In the genomic region with DNA sequence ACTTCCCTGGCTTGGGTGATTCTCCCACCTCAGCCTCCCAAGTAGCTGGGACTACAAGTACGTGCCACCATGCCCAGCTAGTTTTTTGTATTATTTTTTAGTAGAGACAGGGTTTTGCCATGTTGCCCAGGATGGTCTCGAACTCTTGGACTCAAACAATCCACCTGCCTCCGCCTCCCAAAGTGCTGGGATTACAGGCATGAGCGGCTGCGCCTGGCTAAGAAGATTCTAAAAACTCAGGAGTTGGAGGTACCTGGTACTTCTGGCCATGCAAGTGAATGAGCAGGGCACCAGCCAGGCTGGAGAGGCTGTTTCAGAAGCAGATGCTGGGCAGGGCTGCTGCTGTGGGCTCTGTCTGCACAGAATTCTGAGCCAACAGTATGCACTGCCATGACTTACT, we compare ENCODE assay signal across 28 cellular contexts. TPM values are rescaled to one million over a fixed set of nuclear protein-coding genes. Genes with fewer than 3 reads are reported as not detected.
A peak's percentile ranks its signal among the peaks of the same experiment; 100 is the strongest.
DNase-seq lines count a peak whose midpoint lies in the region; ATAC-seq, FAIRE-seq and TF ChIP-seq lines count a peak whose summit lies in the region.
"Had no signal": no experiment of that assay in that cellular context is flagged by ENCODE, and none has a peak within 500 bp of the region (broad histone marks: within the 10 kb centered on the region; RNA-seq: fewer than 3 reads in every experiment).

No MANE protein-coding gene starts in this region.

- no peaks in the 10 kb centered on the region for H3K9me3 ChIP-seq in adrenal gland (replicated peaks in 1 of 3)
- no peaks in the 10 kb centered on the region for H3K9me3 ChIP-seq in pancreas
- H3K9me3 ChIP-seq in aorta (ENCODE audit: control insufficient read depth, low read length): no peaks in the 10 kb centered on the region
- H3K9me3 ChIP-seq in ascending aorta: no peaks in the 10 kb centered on the region
- H3K9me3 ChIP-seq: BLaER1 treated with 17β-estradiol and CSF1 and Interleukin-3, amounts not matched to agents 10 nM and 100 nM; Caco-2 had no signal

- peaks cover 0 to 33% of the 10 kb centered on the region in 2 donors for H3K36me3 ChIP-seq in adrenal gland (replicated peaks in 1 of 2)
- H3K36me3 ChIP-seq in pancreas: no peaks in the 10 kb centered on the region
- no peaks in the 10 kb centered on the region for H3K36me3 ChIP-seq in aorta (ENCODE audit: control insufficient read depth in 1 of 2, insufficient read depth in 2 of 2, low read length in 1 of 2)
- H3K36me3 ChIP-seq in ascending aorta: peaks cover 3% of the 10 kb centered on the region in 2 donors

- ATAC-seq in pancreas: no peak
- ATAC-seq in aorta (ENCODE audit: low FRiP score): no peak
- no peak for ATAC-seq in natural killer cell treated with Interleukin-12 subunit alpha and Interleukin-12 subunit beta and Interleukin-15 and Interleukin-18, amount 100 ng/mL, for 72 hours
- ATAC-seq: GM12878, HCT116 had no signal

- WGBS in adrenal gland, 4 donors: 94 to 98% (median 96%) methylated on average over 4 to 5 of the region's 5 CpGs
- WGBS in pancreas, 2 donors: 96 to 97% methylated on average over 5 of the region's 5 CpGs
- WGBS in aorta, 2 donors: 92 to 94% methylated on average over 5 of the region's 5 CpGs

- H3K27ac ChIP-seq in adrenal gland (no peak overlapping the region), pancreas (no peak overlapping the region), aorta (ENCODE audit: low read depth in 1 of 2, low read length in 2 of 2) (no peak overlapping the region), ascending aorta (no peak overlapping the region)
- H3K27ac ChIP-seq: HL-60, PC-9 had no signal

- no peaks in the 10 kb centered on the region for H3K9me3 Mint-ChIP-seq in activated T-cell treated with anti-CD3 and anti-CD28 coated beads, Interleukin-2, amount 50 U/mL, for 24 hours
- no peaks in the 10 kb centered on the region for H3K9me3 Mint-ChIP-seq in natural killer cell treated with Interleukin-12 subunit alpha and Interleukin-12 subunit beta and Interleukin-15 and Interleukin-18, amount 100 ng/mL, for 72 hours
- H3K9me3 Mint-ChIP-seq: CD4-positive, alpha-beta memory T cell; IgD-negative memory B cell had no signal

- peak; percentile 23 for DNase-seq in activated T-cell treated with anti-CD3 and anti-CD28 coated beads, Interleukin-2, amount 50 U/mL, for 24 hours
- DNase-seq in activated T-cell treated with anti-CD3 and anti-CD28 coated beads for 4 hours (no peak), adrenal gland (peak in 4 of 7 donors; percentile 6 to 46 (median 17)), pancreas (peak in 4 of 6 donors; percentile 1 to 21 (median 10)), aorta (peak; percentile 21 to 24), ascending aorta (ENCODE audit: low spot score in 2 of 2) (no peak), A172 (ENCODE audit: low spot score) (no peak)
- no peak for DNase-seq in natural killer cell treated with Interleukin-12 subunit alpha and Interleukin-12 subunit beta and Interleukin-15 and Interleukin-18, amount 100 ng/mL, for 72 hours (ENCODE audit: low spot score)
- DNase-seq: AML-193, EL, GDM1, NCI-H1048, NCI-H1417, NCI-H1694, NCI-H2029 treated with DMSO at 0.1 percent for 48 hours, NCI-H2227 treated with DMSO at 0.1 percent for 48 hours, NCI-H526 treated with DMSO at 0.1 percent for 48 hours, PC-9, RPMI8226, SHP77 had no signal

- no peak overlapping the region for H3K27ac Mint-ChIP-seq in activated T-cell treated with anti-CD3 and anti-CD28 coated beads, Interleukin-2, amount 50 U/mL, for 24 hours
- H3K27ac Mint-ChIP-seq in natural killer cell treated with Interleukin-12 subunit alpha and Interleukin-12 subunit beta and Interleukin-15 and Interleukin-18, amount 100 ng/mL, for 72 hours: no peak overlapping the region

- intact Hi-C loops in adrenal gland (cut with DNase I) (no loop called here), pancreas (cut with DNase I) (no loop called here), aorta (cut with DNase I) (no loop called here), ascending aorta (cut with DNase I) (no loop called here)

- no peaks in the 10 kb centered on the region for H3K27me3 Mint-ChIP-seq in activated T-cell treated with anti-CD3 and anti-CD28 coated beads, Interleukin-2, amount 50 U/mL, for 24 hours
- H3K27me3 Mint-ChIP-seq in natural killer cell treated with Interleukin-12 subunit alpha and Interleukin-12 subunit beta and Interleukin-15 and Interleukin-18, amount 100 ng/mL, for 72 hours: peaks cover 0 to 3% of the 10 kb centered on the region in 2 donors
- H3K27me3 Mint-ChIP-seq: CD4-positive, alpha-beta memory T cell had no signal

- TF ChIP-seq POLR2A in adrenal gland (IDR thresholded peaks at IDR 0.05): no peak

- H3K4me1 ChIP-seq in adrenal gland (replicated peaks in 1 of 2) (peaks cover 14 to 18% of the 10 kb centered on the region in 2 donors), pancreas (peaks cover 13 to 14% (median 14%) of the 10 kb centered on the region in 3 donors), aorta (ENCODE audit: control insufficient read depth in 1 of 2, insufficient read depth in 2 of 2, low read length in 2 of 2) (no peaks in the 10 kb centered on the region), ascending aorta (peaks cover 8 to 16% of the 10 kb centered on the region in 2 donors)

- H3K4me1 Mint-ChIP-seq in activated T-cell treated with anti-CD3 and anti-CD28 coated beads, Interleukin-2, amount 50 U/mL, for 24 hours (ENCODE audit: low read depth): peaks cover 34% of the 10 kb centered on the region
- peaks cover 26 to 29% of the 10 kb centered on the region in 2 donors for H3K4me1 Mint-ChIP-seq in natural killer cell treated with Interleukin-12 subunit alpha and Interleukin-12 subunit beta and Interleukin-15 and Interleukin-18, amount 100 ng/mL, for 72 hours (ENCODE audit: low read depth in 2 of 2)

- no peak overlapping the region for H3K4me3 Mint-ChIP-seq in activated T-cell treated with anti-CD3 and anti-CD28 coated beads, Interleukin-2, amount 50 U/mL, for 24 hours
- no peak overlapping the region for H3K4me3 Mint-ChIP-seq in natural killer cell treated with Interleukin-12 subunit alpha and Interleukin-12 subunit beta and Interleukin-15 and Interleukin-18, amount 100 ng/mL, for 72 hours
- H3K4me3 Mint-ChIP-seq: CD4-positive, alpha-beta memory T cell had no signal

- no peak for FAIRE-seq in pancreas (lab: Jason Lieb, UNC)
- FAIRE-seq: A204.1 had no signal

- H3K36me3 Mint-ChIP-seq in activated T-cell treated with anti-CD3 and anti-CD28 coated beads, Interleukin-2, amount 50 U/mL, for 24 hours (ENCODE audit: low read depth): peaks cover 63% of the 10 kb centered on the region
- no peaks in the 10 kb centered on the region for H3K36me3 Mint-ChIP-seq in natural killer cell treated with Interleukin-12 subunit alpha and Interleukin-12 subunit beta and Interleukin-15 and Interleukin-18, amount 100 ng/mL, for 72 hours

- no peak overlapping the region for H3K4me3 ChIP-seq in adrenal gland
- H3K4me3 ChIP-seq in pancreas: no peak overlapping the region
- H3K4me3 ChIP-seq in aorta (ENCODE audit: low read length in 2 of 2): no peak overlapping the region
- no peak overlapping the region for H3K4me3 ChIP-seq in ascending aorta
- H3K4me3 ChIP-seq: BLaER1 treated with 17β-estradiol and CSF1 and Interleukin-3, amounts not matched to agents 10 nM and 100 nM; GM12878; PC-9 had no signal

- TF ChIP-seq CTCF in adrenal gland (IDR thresholded peaks at IDR 0.05): no peak
- TF ChIP-seq CTCF in pancreas (IDR thresholded peaks at IDR 0.05): no peak
- TF ChIP-seq CTCF in ascending aorta (IDR thresholded peaks at IDR 0.05): no peak

- H3K27me3 ChIP-seq in adrenal gland (no peaks in the 10 kb centered on the region), pancreas (no peaks in the 10 kb centered on the region), aorta (ENCODE audit: control insufficient read depth in 1 of 2, insufficient read depth in 2 of 2, low read length in 1 of 2) (no peaks in the 10 kb centered on the region), ascending aorta (no peaks in the 10 kb centered on the region)

RNA-seq across cellular contexts. Expression of gene MZF1, which starts 6.1 kb away (rescaled TPM):
- total RNA-seq in adrenal gland: 10 to 100 TPM; 13.8 to 77.0 (median 33.2) TPM
- 100 to 1,000 TPM in 2 of 3 donors, 1 to 10 TPM in 1; 8.7 to 152 (median 130) TPM for polyA plus RNA-seq in adrenal gland
- 10 to 100 TPM in 5 of 6 donors, 1 to 10 TPM in 1; 9.8 to 25.0 (median 11.6) TPM for total RNA-seq in pancreas
- polyA plus RNA-seq in pancreas: 10 to 100 TPM; 53.9 to 70.2 TPM
- total RNA-seq in aorta: 10 to 100 TPM; 17.7 to 31.9 TPM
- 10 to 100 TPM in 1 of 2 donors, 1 to 10 TPM in 1; 6.3 to 81.5 TPM for polyA plus RNA-seq in aorta
- total RNA-seq in natural killer cell treated with Interleukin-12 subunit alpha and Interleukin-12 subunit beta and Interleukin-15 and Interleukin-18, amount 100 ng/mL, for 72 hours: 10 to 100 TPM; 20.9 to 28.8 TPM
- 77.1 TPM for total RNA-seq in ascending aorta
- total RNA-seq in A172 (2014; rRNA removed; shearing (Covaris generic)): 17.4 and 17.8 TPM in 2 replicates
- total RNA-seq: PC-9 had no signal

RNA-seq across cellular contexts. Expression of gene UBE2M, which starts 8.6 kb away (rescaled TPM):
- total RNA-seq in adrenal gland (100 to 1,000 TPM in 1 of 8 donors, 10 to 100 TPM in 7; 19.9 to 164 (median 54.6) TPM), pancreas (10 to 100 TPM; 23.0 to 30.1 (median 25.3) TPM), aorta (10 to 100 TPM; 47.5 to 57.7 TPM), ascending aorta (14.8 TPM)
- polyA plus RNA-seq in adrenal gland (100 to 1,000 TPM in 1 of 3 donors, 10 to 100 TPM in 2; 51.1 to 193 (median 55.6) TPM), pancreas (10 to 100 TPM; 22.0 to 33.0 TPM), aorta (10 to 100 TPM; 47.1 to 51.2 TPM)
- 100 to 1,000 TPM; 161 to 183 TPM for total RNA-seq in natural killer cell treated with Interleukin-12 subunit alpha and Interleukin-12 subunit beta and Interleukin-15 and Interleukin-18, amount 100 ng/mL, for 72 hours
- total RNA-seq in A172 (2014; rRNA removed; shearing (Covaris generic)): 141 and 145 TPM in 2 replicates
- total RNA-seq: PC-9 had no signal

RNA-seq across cellular contexts. Expression of gene CHMP2A, which starts 12.1 kb away (rescaled TPM):
- total RNA-seq in adrenal gland (100 to 1,000 TPM; 146 to 246 (median 204) TPM), pancreas (10 to 100 TPM; 45.8 to 68.0 (median 58.4) TPM), aorta (10 to 100 TPM; 94.9 to 99.8 TPM), ascending aorta (154 TPM)
- polyA plus RNA-seq in adrenal gland (100 to 1,000 TPM; 273 to 560 (median 394) TPM), pancreas (100 to 1,000 TPM; 108 to 118 TPM), aorta (100 to 1,000 TPM; 186 to 208 TPM)
- total RNA-seq in natural killer cell treated with Interleukin-12 subunit alpha and Interleukin-12 subunit beta and Interleukin-15 and Interleukin-18, amount 100 ng/mL, for 72 hours: 10 to 100 TPM; 60.2 to 99.9 TPM
- total RNA-seq in A172 (2014; rRNA removed; shearing (Covaris generic)): 32.1 and 48.2 TPM in 2 replicates

RNA-seq across cellular contexts. Expression of gene TRIM28, which starts 23.1 kb away (rescaled TPM):
- total RNA-seq in adrenal gland: 100 to 1,000 TPM; 161 to 279 (median 228) TPM
- polyA plus RNA-seq in adrenal gland: 100 to 1,000 TPM; 245 to 302 (median 254) TPM
- 100 to 1,000 TPM; 128 to 212 (median 174) TPM for total RNA-seq in pancreas
- 100 to 1,000 TPM; 189 to 208 TPM for polyA plus RNA-seq in pancreas
- 100 to 1,000 TPM; 167 to 179 TPM for total RNA-seq in aorta
- 100 to 1,000 TPM in 1 of 2 donors, 10 to 100 TPM in 1; 76.5 to 210 TPM for polyA plus RNA-seq in aorta
- 100 to 1,000 TPM; 424 to 774 TPM for total RNA-seq in natural killer cell treated with Interleukin-12 subunit alpha and Interleukin-12 subunit beta and Interleukin-15 and Interleukin-18, amount 100 ng/mL, for 72 hours
- total RNA-seq in ascending aorta: 222 TPM
- total RNA-seq in A172 (2014; rRNA removed; shearing (Covaris generic)): 545 and 619 TPM in 2 replicates

RNA-seq across cellular contexts. Expression of gene ZBTB45, which starts 47.4 kb away (rescaled TPM):
- total RNA-seq in adrenal gland (10 to 100 TPM; 10.2 to 20.4 (median 14.9) TPM), pancreas (1 to 10 TPM; 4.3 to 9.3 (median 6.3) TPM), aorta (10 to 100 TPM; 12.2 to 15.6 TPM), ascending aorta (46.5 TPM)
- polyA plus RNA-seq in adrenal gland (10 to 100 TPM in 1 of 3 donors, 1 to 10 TPM in 2; 1.7 to 12.6 (median 7.9) TPM), pancreas (1 to 10 TPM; 5.8 to 7.5 TPM), aorta (1 to 10 TPM; 3.0 to 8.1 TPM)
- total RNA-seq in natural killer cell treated with Interleukin-12 subunit alpha and Interleukin-12 subunit beta and Interleukin-15 and Interleukin-18, amount 100 ng/mL, for 72 hours: 10 to 100 TPM; 18.0 to 25.9 TPM
- total RNA-seq in A172 (2014; rRNA removed; shearing (Covaris generic)): 9.0 and 11.9 TPM in 2 replicates

Comparison
In these comparisons a context has a peak if more than half of its experiments do, and no peak if none do; other contexts are left out.
1. DNase-seq: peak in activated T-cell treated with anti-CD3 and anti-CD28 coated beads, Interleukin-2, amount 50 U/mL, for 24 hours (single experiment), adrenal gland (4 of 7), pancreas (4 of 6) and aorta (2 of 2); none in activated T-cell treated with anti-CD3 and anti-CD28 coated beads for 4 hours (single experiment), natural killer cell treated with Interleukin-12 subunit alpha and Interleukin-12 subunit beta and Interleukin-15 and Interleukin-18, amount 100 ng/mL, for 72 hours (single experiment), ascending aorta (0 of 2) and A172 (single experiment).